Comparison of ENCODE assay signal across 1 cellular context in the genomic region with DNA sequence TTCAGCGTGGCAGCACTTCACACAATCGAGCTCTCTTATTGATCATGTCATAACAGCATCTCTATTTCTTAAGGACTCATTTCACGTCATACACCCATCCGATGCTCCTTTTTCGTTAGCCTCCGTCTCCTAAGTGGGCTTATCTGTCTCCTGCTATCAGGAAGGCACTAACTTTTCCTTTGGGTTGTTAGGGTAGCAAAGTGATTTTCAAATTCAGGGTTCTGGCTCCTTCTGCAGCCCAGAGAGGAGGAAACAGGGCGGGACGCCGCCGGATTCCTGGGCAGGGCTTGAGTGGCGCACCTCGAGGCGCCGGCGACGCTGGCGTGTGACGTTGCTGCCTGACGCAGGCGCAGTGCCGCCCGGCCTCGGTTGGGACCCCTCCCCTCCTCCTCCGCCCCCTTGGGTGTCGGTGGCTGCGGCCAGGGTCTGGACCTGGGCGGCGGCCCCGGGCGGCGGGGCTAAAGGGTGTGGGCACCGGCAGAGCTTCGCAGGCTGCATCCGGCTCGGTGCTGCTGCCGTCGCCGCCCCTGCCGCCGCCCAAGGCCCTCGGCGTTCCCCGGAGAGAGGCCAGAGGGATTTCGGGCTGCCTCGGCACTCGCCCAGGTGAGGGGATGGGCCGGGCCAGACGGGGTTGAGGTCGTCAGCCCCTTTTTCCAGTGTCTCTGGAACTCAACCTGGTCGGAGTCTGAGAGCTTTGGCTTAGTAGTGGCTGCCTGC.
A peak's percentile ranks its signal among the peaks of the same experiment; 100 is the strongest.
TF ChIP-seq lines count a peak whose summit lies in the region.

A gene with protein sequence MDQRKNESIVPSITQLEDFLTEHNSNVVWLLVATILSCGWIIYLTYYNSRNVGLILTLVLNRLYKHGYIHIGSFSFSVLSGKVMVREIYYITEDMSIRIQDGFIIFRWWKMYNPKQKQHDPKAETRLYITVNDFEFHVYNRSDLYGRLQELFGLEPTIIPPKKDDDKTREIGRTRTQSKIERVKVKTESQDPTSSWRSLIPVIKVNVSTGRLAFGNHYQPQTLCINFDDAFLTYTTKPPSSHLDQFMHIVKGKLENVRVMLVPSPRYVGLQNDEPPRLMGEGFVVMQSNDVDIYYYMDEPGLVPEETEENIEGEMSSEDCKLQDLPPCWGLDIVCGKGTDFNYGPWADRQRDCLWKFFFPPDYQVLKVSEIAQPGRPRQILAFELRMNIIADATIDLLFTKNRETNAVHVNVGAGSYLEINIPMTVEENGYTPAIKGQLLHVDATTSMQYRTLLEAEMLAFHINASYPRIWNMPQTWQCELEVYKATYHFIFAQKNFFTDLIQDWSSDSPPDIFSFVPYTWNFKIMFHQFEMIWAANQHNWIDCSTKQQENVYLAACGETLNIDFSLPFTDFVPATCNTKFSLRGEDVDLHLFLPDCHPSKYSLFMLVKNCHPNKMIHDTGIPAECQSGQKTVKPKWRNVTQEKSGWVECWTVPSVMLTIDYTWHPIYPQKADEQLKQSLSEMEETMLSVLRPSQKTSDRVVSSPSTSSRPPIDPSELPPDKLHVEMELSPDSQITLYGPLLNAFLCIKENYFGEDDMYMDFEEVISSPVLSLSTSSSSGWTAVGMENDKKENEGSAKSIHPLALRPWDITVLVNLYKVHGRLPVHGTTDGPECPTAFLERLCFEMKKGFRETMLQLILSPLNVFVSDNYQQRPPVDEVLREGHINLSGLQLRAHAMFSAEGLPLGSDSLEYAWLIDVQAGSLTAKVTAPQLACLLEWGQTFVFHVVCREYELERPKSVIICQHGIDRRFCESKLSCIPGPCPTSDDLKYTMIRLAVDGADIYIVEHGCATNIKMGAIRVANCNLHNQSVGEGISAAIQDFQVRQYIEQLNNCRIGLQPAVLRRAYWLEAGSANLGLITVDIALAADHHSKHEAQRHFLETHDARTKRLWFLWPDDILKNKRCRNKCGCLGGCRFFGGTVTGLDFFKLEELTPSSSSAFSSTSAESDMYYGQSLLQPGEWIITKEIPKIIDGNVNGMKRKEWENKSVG (N-terminal part only) (plus strand): TSS at position 350 of the 717 bp plus-strand sequence. CDS start 18,317 bp downstream, outside the sequence.

TF ChIP-seq in HepG2, 621 proteins besides CTCF, POLR2A, EP300 and RAD21 (continued from another document and continues in another):
- TF ChIP-seq, protein P1, sequence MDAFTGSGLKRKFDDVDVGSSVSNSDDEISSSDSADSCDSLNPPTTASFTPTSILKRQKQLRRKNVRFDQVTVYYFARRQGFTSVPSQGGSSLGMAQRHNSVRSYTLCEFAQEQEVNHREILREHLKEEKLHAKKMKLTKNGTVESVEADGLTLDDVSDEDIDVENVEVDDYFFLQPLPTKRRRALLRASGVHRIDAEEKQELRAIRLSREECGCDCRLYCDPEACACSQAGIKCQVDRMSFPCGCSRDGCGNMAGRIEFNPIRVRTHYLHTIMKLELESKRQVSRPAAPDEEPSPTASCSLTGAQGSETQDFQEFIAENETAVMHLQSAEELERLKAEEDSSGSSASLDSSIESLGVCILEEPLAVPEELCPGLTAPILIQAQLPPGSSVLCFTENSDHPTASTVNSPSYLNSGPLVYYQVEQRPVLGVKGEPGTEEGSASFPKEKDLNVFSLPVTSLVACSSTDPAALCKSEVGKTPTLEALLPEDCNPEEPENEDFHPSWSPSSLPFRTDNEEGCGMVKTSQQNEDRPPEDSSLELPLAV (CRISPR knock-in tag; conservative IDR thresholded peaks at IDR 0.05; ENCODE audit: low read depth): no peak
- TF ChIP-seq, protein P2, sequence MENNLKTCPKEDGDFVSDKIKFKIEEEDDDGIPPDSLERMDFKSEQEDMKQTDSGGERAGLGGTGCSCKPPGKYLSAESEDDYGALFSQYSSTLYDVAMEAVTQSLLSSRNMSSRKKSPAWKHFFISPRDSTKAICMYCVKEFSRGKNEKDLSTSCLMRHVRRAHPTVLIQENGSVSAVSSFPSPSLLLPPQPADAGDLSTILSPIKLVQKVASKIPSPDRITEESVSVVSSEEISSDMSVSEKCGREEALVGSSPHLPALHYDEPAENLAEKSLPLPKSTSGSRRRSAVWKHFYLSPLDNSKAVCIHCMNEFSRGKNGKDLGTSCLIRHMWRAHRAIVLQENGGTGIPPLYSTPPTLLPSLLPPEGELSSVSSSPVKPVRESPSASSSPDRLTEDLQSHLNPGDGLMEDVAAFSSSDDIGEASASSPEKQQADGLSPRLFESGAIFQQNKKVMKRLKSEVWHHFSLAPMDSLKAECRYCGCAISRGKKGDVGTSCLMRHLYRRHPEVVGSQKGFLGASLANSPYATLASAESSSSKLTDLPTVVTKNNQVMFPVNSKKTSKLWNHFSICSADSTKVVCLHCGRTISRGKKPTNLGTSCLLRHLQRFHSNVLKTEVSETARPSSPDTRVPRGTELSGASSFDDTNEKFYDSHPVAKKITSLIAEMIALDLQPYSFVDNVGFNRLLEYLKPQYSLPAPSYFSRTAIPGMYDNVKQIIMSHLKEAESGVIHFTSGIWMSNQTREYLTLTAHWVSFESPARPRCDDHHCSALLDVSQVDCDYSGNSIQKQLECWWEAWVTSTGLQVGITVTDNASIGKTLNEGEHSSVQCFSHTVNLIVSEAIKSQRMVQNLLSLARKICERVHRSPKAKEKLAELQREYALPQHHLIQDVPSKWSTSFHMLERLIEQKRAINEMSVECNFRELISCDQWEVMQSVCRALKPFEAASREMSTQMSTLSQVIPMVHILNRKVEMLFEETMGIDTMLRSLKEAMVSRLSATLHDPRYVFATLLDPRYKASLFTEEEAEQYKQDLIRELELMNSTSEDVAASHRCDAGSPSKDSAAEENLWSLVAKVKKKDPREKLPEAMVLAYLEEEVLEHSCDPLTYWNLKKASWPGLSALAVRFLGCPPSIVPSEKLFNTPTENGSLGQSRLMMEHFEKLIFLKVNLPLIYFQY (CRISPR knock-in tag; IDR thresholded peaks at IDR 0.05; ENCODE audit: borderline replicate concordance): no peak
- TF ChIP-seq, protein P3, sequence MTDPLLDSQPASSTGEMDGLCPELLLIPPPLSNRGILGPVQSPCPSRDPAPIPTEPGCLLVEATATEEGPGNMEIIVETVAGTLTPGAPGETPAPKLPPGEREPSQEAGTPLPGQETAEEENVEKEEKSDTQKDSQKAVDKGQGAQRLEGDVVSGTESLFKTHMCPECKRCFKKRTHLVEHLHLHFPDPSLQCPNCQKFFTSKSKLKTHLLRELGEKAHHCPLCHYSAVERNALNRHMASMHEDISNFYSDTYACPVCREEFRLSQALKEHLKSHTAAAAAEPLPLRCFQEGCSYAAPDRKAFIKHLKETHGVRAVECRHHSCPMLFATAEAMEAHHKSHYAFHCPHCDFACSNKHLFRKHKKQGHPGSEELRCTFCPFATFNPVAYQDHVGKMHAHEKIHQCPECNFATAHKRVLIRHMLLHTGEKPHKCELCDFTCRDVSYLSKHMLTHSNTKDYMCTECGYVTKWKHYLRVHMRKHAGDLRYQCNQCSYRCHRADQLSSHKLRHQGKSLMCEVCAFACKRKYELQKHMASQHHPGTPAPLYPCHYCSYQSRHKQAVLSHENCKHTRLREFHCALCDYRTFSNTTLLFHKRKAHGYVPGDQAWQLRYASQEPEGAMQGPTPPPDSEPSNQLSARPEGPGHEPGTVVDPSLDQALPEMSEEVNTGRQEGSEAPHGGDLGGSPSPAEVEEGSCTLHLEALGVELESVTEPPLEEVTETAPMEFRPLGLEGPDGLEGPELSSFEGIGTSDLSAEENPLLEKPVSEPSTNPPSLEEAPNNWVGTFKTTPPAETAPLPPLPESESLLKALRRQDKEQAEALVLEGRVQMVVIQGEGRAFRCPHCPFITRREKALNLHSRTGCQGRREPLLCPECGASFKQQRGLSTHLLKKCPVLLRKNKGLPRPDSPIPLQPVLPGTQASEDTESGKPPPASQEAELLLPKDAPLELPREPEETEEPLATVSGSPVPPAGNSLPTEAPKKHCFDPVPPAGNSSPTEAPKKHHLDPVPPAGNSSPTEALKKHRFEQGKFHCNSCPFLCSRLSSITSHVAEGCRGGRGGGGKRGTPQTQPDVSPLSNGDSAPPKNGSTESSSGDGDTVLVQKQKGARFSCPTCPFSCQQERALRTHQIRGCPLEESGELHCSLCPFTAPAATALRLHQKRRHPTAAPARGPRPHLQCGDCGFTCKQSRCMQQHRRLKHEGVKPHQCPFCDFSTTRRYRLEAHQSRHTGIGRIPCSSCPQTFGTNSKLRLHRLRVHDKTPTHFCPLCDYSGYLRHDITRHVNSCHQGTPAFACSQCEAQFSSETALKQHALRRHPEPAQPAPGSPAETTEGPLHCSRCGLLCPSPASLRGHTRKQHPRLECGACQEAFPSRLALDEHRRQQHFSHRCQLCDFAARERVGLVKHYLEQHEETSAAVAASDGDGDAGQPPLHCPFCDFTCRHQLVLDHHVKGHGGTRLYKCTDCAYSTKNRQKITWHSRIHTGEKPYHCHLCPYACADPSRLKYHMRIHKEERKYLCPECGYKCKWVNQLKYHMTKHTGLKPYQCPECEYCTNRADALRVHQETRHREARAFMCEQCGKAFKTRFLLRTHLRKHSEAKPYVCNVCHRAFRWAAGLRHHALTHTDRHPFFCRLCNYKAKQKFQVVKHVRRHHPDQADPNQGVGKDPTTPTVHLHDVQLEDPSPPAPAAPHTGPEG (CRISPR knock-in tag; IDR thresholded peaks at IDR 0.05): no peak
- TF ChIP-seq, protein P4, sequence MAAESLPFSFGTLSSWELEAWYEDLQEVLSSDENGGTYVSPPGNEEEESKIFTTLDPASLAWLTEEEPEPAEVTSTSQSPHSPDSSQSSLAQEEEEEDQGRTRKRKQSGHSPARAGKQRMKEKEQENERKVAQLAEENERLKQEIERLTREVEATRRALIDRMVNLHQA (CRISPR knock-in tag; IDR thresholded peaks at IDR 0.05): no peak
- no peak for TF ChIP-seq NR3C1 (CRISPR knock-in tag; IDR thresholded peaks at IDR 0.05)
- no peak for TF ChIP-seq ZNF75D (CRISPR knock-in tag; IDR thresholded peaks at IDR 0.05; ENCODE audit: borderline replicate concordance)
- peak; percentile 79; the same call in 1 of the 2 replicates for TF ChIP-seq ZNF333 (CRISPR knock-in tag; IDR thresholded peaks at IDR 0.05; ENCODE audit: borderline replicate concordance)
- TF ChIP-seq, protein P5, sequence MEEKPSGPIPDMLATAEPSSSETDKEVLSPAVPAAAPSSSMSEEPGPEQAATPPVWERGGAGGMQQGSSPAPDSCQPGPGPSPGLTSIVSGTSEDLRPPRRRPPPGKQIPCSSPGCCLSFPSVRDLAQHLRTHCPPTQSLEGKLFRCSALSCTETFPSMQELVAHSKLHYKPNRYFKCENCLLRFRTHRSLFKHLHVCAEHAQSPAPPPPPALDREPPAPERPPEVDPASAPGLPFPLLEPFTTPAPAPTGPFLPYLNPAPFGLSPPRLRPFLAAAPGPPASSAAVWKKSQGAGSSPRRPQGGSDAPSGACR (CRISPR knock-in tag; IDR thresholded peaks at IDR 0.05): peak; percentile 69
- TF ChIP-seq ZNF468 (CRISPR knock-in tag; IDR thresholded peaks at IDR 0.05): no peak
- no peak; the same call in 1 of the 2 replicates for TF ChIP-seq ZFP82 (CRISPR knock-in tag; IDR thresholded peaks at IDR 0.05; ENCODE audit: borderline replicate concordance)
- TF ChIP-seq, protein P6, sequence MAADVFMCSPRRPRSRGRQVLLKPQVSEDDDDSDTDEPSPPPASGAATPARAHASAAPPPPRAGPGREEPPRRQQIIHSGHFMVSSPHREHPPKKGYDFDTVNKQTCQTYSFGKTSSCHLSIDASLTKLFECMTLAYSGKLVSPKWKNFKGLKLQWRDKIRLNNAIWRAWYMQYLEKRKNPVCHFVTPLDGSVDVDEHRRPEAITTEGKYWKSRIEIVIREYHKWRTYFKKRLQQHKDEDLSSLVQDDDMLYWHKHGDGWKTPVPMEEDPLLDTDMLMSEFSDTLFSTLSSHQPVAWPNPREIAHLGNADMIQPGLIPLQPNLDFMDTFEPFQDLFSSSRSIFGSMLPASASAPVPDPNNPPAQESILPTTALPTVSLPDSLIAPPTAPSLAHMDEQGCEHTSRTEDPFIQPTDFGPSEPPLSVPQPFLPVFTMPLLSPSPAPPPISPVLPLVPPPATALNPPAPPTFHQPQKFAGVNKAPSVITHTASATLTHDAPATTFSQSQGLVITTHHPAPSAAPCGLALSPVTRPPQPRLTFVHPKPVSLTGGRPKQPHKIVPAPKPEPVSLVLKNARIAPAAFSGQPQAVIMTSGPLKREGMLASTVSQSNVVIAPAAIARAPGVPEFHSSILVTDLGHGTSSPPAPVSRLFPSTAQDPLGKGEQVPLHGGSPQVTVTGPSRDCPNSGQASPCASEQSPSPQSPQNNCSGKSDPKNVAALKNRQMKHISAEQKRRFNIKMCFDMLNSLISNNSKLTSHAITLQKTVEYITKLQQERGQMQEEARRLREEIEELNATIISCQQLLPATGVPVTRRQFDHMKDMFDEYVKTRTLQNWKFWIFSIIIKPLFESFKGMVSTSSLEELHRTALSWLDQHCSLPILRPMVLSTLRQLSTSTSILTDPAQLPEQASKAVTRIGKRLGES (CRISPR knock-in tag; IDR thresholded peaks at IDR 0.05; ENCODE audit: borderline replicate concordance): no peak
- peak; percentile 80 for TF ChIP-seq ZFX (CRISPR knock-in tag; IDR thresholded peaks at IDR 0.05; ENCODE audit: low read depth)
- no peak for TF ChIP-seq RARA (CRISPR knock-in tag; IDR thresholded peaks at IDR 0.05)
- TF ChIP-seq, protein P7, sequence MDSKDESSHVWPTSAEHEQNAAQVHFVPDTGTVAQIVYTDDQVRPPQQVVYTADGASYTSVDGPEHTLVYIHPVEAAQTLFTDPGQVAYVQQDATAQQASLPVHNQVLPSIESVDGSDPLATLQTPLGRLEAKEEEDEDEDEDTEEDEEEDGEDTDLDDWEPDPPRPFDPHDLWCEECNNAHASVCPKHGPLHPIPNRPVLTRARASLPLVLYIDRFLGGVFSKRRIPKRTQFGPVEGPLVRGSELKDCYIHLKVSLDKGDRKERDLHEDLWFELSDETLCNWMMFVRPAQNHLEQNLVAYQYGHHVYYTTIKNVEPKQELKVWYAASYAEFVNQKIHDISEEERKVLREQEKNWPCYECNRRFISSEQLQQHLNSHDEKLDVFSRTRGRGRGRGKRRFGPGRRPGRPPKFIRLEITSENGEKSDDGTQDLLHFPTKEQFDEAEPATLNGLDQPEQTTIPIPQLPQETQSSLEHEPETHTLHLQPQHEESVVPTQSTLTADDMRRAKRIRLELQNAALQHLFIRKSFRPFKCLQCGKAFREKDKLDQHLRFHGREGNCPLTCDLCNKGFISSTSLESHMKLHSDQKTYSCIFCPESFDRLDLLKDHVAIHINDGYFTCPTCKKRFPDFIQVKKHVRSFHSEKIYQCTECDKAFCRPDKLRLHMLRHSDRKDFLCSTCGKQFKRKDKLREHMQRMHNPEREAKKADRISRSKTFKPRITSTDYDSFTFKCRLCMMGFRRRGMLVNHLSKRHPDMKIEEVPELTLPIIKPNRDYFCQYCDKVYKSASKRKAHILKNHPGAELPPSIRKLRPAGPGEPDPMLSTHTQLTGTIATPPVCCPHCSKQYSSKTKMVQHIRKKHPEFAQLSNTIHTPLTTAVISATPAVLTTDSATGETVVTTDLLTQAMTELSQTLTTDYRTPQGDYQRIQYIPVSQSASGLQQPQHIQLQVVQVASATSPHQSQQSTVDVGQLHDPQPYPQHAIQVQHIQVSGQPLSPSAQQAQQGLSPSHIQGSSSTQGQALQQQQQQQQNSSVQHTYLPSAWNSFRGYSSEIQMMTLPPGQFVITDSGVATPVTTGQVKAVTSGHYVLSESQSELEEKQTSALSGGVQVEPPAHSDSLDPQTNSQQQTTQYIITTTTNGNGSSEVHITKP (CRISPR knock-in tag; IDR thresholded peaks at IDR 0.05; ENCODE audit: low read depth): no peak
- TF ChIP-seq, protein P8, sequence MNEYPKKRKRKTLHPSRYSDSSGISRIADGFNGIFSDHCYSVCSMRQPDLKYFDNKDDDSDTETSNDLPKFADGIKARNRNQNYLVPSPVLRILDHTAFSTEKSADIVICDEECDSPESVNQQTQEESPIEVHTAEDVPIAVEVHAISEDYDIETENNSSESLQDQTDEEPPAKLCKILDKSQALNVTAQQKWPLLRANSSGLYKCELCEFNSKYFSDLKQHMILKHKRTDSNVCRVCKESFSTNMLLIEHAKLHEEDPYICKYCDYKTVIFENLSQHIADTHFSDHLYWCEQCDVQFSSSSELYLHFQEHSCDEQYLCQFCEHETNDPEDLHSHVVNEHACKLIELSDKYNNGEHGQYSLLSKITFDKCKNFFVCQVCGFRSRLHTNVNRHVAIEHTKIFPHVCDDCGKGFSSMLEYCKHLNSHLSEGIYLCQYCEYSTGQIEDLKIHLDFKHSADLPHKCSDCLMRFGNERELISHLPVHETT (CRISPR knock-in tag; conservative IDR thresholded peaks at IDR 0.05): no peak
- TF ChIP-seq ZSCAN12 (CRISPR knock-in tag; IDR thresholded peaks at IDR 0.05): no peak
